ENCODE assay signal across 1 cellular context in the genomic region with DNA sequence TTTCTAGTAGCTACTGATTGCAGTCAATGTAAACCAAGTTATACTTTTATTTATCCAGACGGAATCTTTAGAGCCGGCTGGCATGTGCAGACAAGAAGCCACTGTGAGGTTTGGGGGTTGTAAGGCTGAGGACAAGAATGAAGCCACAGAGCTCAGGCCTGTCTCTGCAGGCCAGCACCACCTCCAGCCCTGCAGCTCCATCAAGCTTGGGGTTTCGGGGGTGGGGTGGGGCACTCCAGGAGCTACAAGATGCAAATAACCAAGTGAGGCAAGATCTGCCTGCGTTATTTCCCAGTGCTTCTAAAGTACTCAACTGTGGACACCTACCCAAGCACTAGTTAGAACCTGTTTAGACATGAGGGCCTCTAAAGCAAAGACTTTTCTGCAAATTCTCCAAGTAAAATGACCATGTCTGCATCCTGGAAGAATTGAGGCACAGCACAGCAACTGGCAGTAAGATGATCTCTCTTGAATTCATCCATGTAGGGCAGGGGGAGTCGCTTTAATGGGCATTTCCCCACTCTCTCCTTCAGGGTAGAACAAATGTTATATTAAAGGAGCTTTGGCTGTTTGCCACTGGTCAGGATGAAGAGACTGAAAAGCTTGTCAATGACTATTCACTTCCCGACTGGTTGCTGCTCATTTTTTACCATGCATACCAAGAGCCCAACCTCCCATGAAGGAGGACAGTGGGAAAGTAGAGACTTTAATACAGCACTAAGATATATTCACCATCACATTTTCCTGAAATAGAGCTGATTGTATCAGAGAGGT.
TF ChIP-seq lines count a peak whose summit lies in the region.

No MANE protein-coding gene starts in this region.

TF ChIP-seq in IMR-90, 13 proteins besides CTCF, POLR2A, EP300 and RAD21 (continued from another document):
- TF ChIP-seq, protein P1, sequence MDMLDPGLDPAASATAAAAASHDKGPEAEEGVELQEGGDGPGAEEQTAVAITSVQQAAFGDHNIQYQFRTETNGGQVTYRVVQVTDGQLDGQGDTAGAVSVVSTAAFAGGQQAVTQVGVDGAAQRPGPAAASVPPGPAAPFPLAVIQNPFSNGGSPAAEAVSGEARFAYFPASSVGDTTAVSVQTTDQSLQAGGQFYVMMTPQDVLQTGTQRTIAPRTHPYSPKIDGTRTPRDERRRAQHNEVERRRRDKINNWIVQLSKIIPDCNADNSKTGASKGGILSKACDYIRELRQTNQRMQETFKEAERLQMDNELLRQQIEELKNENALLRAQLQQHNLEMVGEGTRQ (IDR thresholded peaks at IDR 0.05; ENCODE audit: low read depth, low read length), result no peak
- no peak for TF ChIP-seq RFX5 (IDR thresholded peaks at IDR 0.05; ENCODE audit: low read depth, low read length)
- TF ChIP-seq, protein P2, sequence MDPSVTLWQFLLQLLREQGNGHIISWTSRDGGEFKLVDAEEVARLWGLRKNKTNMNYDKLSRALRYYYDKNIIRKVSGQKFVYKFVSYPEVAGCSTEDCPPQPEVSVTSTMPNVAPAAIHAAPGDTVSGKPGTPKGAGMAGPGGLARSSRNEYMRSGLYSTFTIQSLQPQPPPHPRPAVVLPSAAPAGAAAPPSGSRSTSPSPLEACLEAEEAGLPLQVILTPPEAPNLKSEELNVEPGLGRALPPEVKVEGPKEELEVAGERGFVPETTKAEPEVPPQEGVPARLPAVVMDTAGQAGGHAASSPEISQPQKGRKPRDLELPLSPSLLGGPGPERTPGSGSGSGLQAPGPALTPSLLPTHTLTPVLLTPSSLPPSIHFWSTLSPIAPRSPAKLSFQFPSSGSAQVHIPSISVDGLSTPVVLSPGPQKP (IDR thresholded peaks at IDR 0.05; ENCODE audit: borderline replicate concordance, low read depth, low read length), result no peak
- TF ChIP-seq CEBPB (IDR thresholded peaks at IDR 0.05; ENCODE audit: low read depth, low read length), result no peak
- TF ChIP-seq CHD1 (IDR thresholded peaks at IDR 0.05; ENCODE audit: low read depth, low read length), result no peak
- TF ChIP-seq FOS (IDR thresholded peaks at IDR 0.05; ENCODE audit: low read depth, low read length), result no peak
